ENCODE assay signal across 26 cellular contexts in genomic region chr16:57549730-57550129, GRCh38. TPM values are rescaled to one million over a fixed set of nuclear protein-coding genes. Genes with fewer than 3 reads are reported as not detected.
A peak's percentile ranks its signal among the peaks of the same experiment; 100 is the strongest.
DNase-seq lines count a peak whose midpoint lies in the region; ATAC-seq and TF ChIP-seq lines count a peak whose summit lies in the region.
"Had no signal": no experiment of that assay in that cellular context is flagged by ENCODE, and none has a peak within 500 bp of the region (broad histone marks: within the 10 kb centered on the region; RNA-seq: fewer than 3 reads in every experiment).

No MANE protein-coding gene starts in this region.

- no peaks in the 10 kb centered on the region for H4K20me1 ChIP-seq in neural progenitor cell (ENCODE audit: low read depth)

- peaks cover 51 to 60% of the 10 kb centered on the region in 2 donors for H3K4me1 Mint-ChIP-seq in effector memory CD8-positive, alpha-beta T cell (ENCODE audit: low read depth in 2 of 2)
- peaks cover 62% of the 10 kb centered on the region for H3K4me1 Mint-ChIP-seq in stimulated activated effector memory CD8-positive, alpha-beta T cell treated with anti-CD3 and anti-CD28 coated beads, Interleukin-12 subunit alpha, Interleukin-12 subunit beta, amount 100 ng/mL, for 72 hours
- peaks cover 5% of the 10 kb centered on the region for H3K4me1 Mint-ChIP-seq in neural progenitor cell

- TF ChIP-seq CTCF in NB4 (IDR thresholded peaks at IDR 0.05; ENCODE audit: low read depth, low read length): no peak
- no peak for TF ChIP-seq CTCF in neural progenitor cell (IDR thresholded peaks at IDR 0.05)

- peaks cover 26% of the 10 kb centered on the region for H3K36me3 Mint-ChIP-seq in effector memory CD8-positive, alpha-beta T cell (ENCODE audit: insufficient read depth)
- peaks cover 100% of the 10 kb centered on the region for H3K36me3 Mint-ChIP-seq in stimulated activated effector memory CD8-positive, alpha-beta T cell treated with anti-CD3 and anti-CD28 coated beads, Interleukin-12 subunit alpha, Interleukin-12 subunit beta, amount 100 ng/mL, for 72 hours
- no peaks in the 10 kb centered on the region for H3K36me3 Mint-ChIP-seq in neural progenitor cell

- no peaks in the 10 kb centered on the region for H3K27me3 Mint-ChIP-seq in effector memory CD8-positive, alpha-beta T cell
- peaks cover 6% of the 10 kb centered on the region for H3K27me3 Mint-ChIP-seq in neural progenitor cell (ENCODE audit: insufficient read depth, low read depth)

- no peaks in the 10 kb centered on the region for H3K9me3 ChIP-seq in neural progenitor cell (ENCODE audit: low read depth)
- H3K9me3 ChIP-seq: HAP-1 had no signal

- no peak overlapping the region for H3K4me2 ChIP-seq in neural progenitor cell

- no peak overlapping the region for H3K27ac ChIP-seq in neural progenitor cell
- H3K27ac ChIP-seq: GM23248, Peyer's patch had no signal

- H2AFZ ChIP-seq in neural progenitor cell (replicated peaks): no peak overlapping the region
- H2AFZ ChIP-seq: GM23248 had no signal

- no peak for TF ChIP-seq POLR2A in NB4 (IDR thresholded peaks at IDR 0.05; ENCODE audit: extremely low read depth, insufficient read length)

- H3K4me1 ChIP-seq in neural progenitor cell: peaks cover 3% of the 10 kb centered on the region
- H3K4me1 ChIP-seq: HAP-1 had no signal

- H3K4me3 ChIP-seq in NB4 (ENCODE audit: low read depth, low read length): no peak overlapping the region
- H3K4me3 ChIP-seq in neural progenitor cell: no peak overlapping the region
- H3K4me3 ChIP-seq: GM23248, HAP-1, Peyer's patch had no signal

- H3K36me3 ChIP-seq in neural progenitor cell: no peaks in the 10 kb centered on the region
- H3K36me3 ChIP-seq: HAP-1, Peyer's patch had no signal

- H3K27me3 ChIP-seq in neural progenitor cell: no peaks in the 10 kb centered on the region
- H3K27me3 ChIP-seq: Peyer's patch had no signal

- no peak for ATAC-seq in effector memory CD8-positive, alpha-beta T cell (replicated peaks)
- ATAC-seq in stimulated activated effector memory CD8-positive, alpha-beta T cell treated with anti-CD3 and anti-CD28 coated beads, Interleukin-12 subunit alpha, Interleukin-12 subunit beta, amount 100 ng/mL, for 72 hours: peak; percentile 74
- no peak for ATAC-seq in GM19324 (IDR thresholded peaks at IDR 0.05; ENCODE audit: low FRiP score, unreplicated experiment)

- peak overlapping the region; percentile 30 to 74 for H3K27ac Mint-ChIP-seq in effector memory CD8-positive, alpha-beta T cell
- H3K27ac Mint-ChIP-seq in stimulated activated effector memory CD8-positive, alpha-beta T cell treated with anti-CD3 and anti-CD28 coated beads, Interleukin-12 subunit alpha, Interleukin-12 subunit beta, amount 100 ng/mL, for 72 hours: peak overlapping the region; percentile 69
- H3K27ac Mint-ChIP-seq in neural progenitor cell: no peak overlapping the region

- H3K9ac ChIP-seq in neural progenitor cell: no peak overlapping the region
- H3K9ac ChIP-seq: GM23248 had no signal

- no peaks in the 10 kb centered on the region for H3K79me2 ChIP-seq in neural progenitor cell (ENCODE audit: low read depth)

- H3F3A ChIP-seq in neural progenitor cell (ENCODE audit: low read depth): no peaks in the 10 kb centered on the region

- DNase-seq in stimulated activated CD4-positive, alpha-beta T cell treated with anti-CD3 and anti-CD28 coated beads, Interleukin-4, amount 100 ng/mL, for 24 hours: peak; percentile 2
- DNase-seq in stimulated activated CD4-positive, alpha-beta T cell treated with anti-CD3 and anti-CD28 coated beads, Interleukin-2, amount 100 ng/mL, for 48 hours: no peak
- DNase-seq in NB4 (ENCODE audit: low read depth) (peak; percentile 8), neural progenitor cell (ENCODE audit: low spot score) (no peak), NCI-H748 treated with DMSO at 0.1 percent for 48 hours (lab: John Stamatoyannopoulos, UW) (no peak)
- DNase-seq in effector memory CD8-positive, alpha-beta T cell: no peak
- no peak for DNase-seq in stimulated activated effector memory CD8-positive, alpha-beta T cell treated with anti-CD3 and anti-CD28 coated beads, Interleukin-12 subunit alpha, Interleukin-12 subunit beta, amount 100 ng/mL, for 72 hours (ENCODE audit: low spot score in 2 of 2)
- DNase-seq: C1 segment of cervical spinal cord; DMS 273 treated with DMSO at 0.1 percent for 48 hours; DND-41; GM23248; IMR-90; NCI-H1105; NCI-H2081; NCI-H2171 treated with DMSO at 0.1 percent for 48 hours; NCI-H446; NCI-H69; NK-92 treated with Interleukin-12 subunit alpha and Interleukin-12 subunit beta, amount 100 ng/mL, for 24 hours had no signal

- no peaks in the 10 kb centered on the region for H3K9me3 Mint-ChIP-seq in effector memory CD8-positive, alpha-beta T cell
- no peaks in the 10 kb centered on the region for H3K9me3 Mint-ChIP-seq in stimulated activated effector memory CD8-positive, alpha-beta T cell treated with anti-CD3 and anti-CD28 coated beads, Interleukin-12 subunit alpha, Interleukin-12 subunit beta, amount 100 ng/mL, for 72 hours
- H3K9me3 Mint-ChIP-seq in neural progenitor cell: peaks cover 10% of the 10 kb centered on the region

- peak overlapping the region; percentile 5 to 66 for H3K4me3 Mint-ChIP-seq in effector memory CD8-positive, alpha-beta T cell
- H3K4me3 Mint-ChIP-seq in stimulated activated effector memory CD8-positive, alpha-beta T cell treated with anti-CD3 and anti-CD28 coated beads, Interleukin-12 subunit alpha, Interleukin-12 subunit beta, amount 100 ng/mL, for 72 hours: peak overlapping the region; percentile 79
- H3K4me3 Mint-ChIP-seq in neural progenitor cell: no peak overlapping the region

RNA-seq across cellular contexts. Expression of gene ADGRG5, which starts 7.3 kb away (rescaled TPM):
- 2.2 and 3.1 TPM in 2 replicates for total RNA-seq in neural progenitor cell (ENCODE audit: low replicate concordance)
- total RNA-seq: A673, G401, GM23248, HT1080, IMR-90, LHCN-M2, SK-MEL-5 had no signal

RNA-seq across cellular contexts. Expression of gene CCDC102A, which starts 13.4 kb away (rescaled TPM):
- 3.9 and 12.8 TPM in 2 replicates for total RNA-seq in neural progenitor cell (ENCODE audit: low replicate concordance)

Comparison
In these comparisons a context has a peak if more than half of its experiments do, and no peak if none do; other contexts are left out.
1. DNase-seq: peak in stimulated activated CD4-positive, alpha-beta T cell treated with anti-CD3 and anti-CD28 coated beads, Interleukin-4, amount 100 ng/mL, for 24 hours (single experiment) and NB4 (single experiment); none in stimulated activated CD4-positive, alpha-beta T cell treated with anti-CD3 and anti-CD28 coated beads, Interleukin-2, amount 100 ng/mL, for 48 hours (0 of 2), effector memory CD8-positive, alpha-beta T cell (0 of 3), stimulated activated effector memory CD8-positive, alpha-beta T cell treated with anti-CD3 and anti-CD28 coated beads, Interleukin-12 subunit alpha, Interleukin-12 subunit beta, amount 100 ng/mL, for 72 hours (0 of 2), neural progenitor cell (single experiment) and NCI-H748 treated with DMSO at 0.1 percent for 48 hours (single experiment).